ENCODE assay signal across 15 cellular contexts in genomic region chr14:50967719-50968266, GRCh38. TPM values are rescaled to one million over a fixed set of nuclear protein-coding genes. Genes with fewer than 3 reads are reported as not detected.
DNase-seq lines count a peak whose midpoint lies in the region; ATAC-seq and TF ChIP-seq lines count a peak whose summit lies in the region.
"Had no signal": no experiment of that assay in that cellular context is flagged by ENCODE, and none has a peak within 500 bp of the region (broad histone marks: within the 10 kb centered on the region; RNA-seq: fewer than 3 reads in every experiment).

No MANE protein-coding gene starts in this region.

- WGBS in IMR-90 (ENCODE audit: extremely low coverage in 2 of 2, insufficient read length in 1 of 2), 2 experiments, result no CpG with 5 or more reads among the region's 2 CpGs
- 26% methylated on average over 2 of the region's 2 CpGs for WGBS in right lobe of liver (ENCODE audit: insufficient coverage, low coverage, low lambda C conversion rate, missing lambda C conversion rate)
- WGBS in smooth muscle cell (ENCODE audit: low lambda C conversion rate), result 52% methylated on average over 2 of the region's 2 CpGs

- H3K9me3 ChIP-seq in IMR-90 (ENCODE audit: control insufficient read depth, insufficient read depth, low read length) (no peaks in the 10 kb centered on the region), right lobe of liver (no peaks in the 10 kb centered on the region), smooth muscle cell (replicated peaks; ENCODE audit: low read depth) (no peaks in the 10 kb centered on the region)
- H3K9me3 ChIP-seq: thoracic aorta had no signal

- H4K8ac ChIP-seq in IMR-90 (ENCODE audit: low read depth in 2 of 2, low read length in 2 of 2), result no peak overlapping the region

- H3K23ac ChIP-seq in IMR-90 (ENCODE audit: low read depth, low read length), result no peak overlapping the region

- H3K4me3 ChIP-seq in IMR-90 (ENCODE audit: insufficient read depth, low read depth, low read length) (no peak overlapping the region), right lobe of liver (no peak overlapping the region), smooth muscle cell (no peak overlapping the region)
- H3K4me3 ChIP-seq: thoracic aorta had no signal

- peak overlapping the region; percentile 66 for H2BK20ac ChIP-seq in IMR-90 (ENCODE audit: low read depth, low read length)

- BruUV-seq in IMR-90 (replicated peaks; lab: Mats Ljungman, UMichigan), result no TSS peak

- POLR2A ChIA-PET in IMR-90 (lab: Charles Lee; ENCODE audit: unreplicated experiment), result interaction anchor here (0.6 kb wide), 1 partner anchor 392 kb away, joined by 10 read pairs; no protein-coding TSS in a partner anchor

- no peak overlapping the region for H3K4ac ChIP-seq in IMR-90 (ENCODE audit: low read depth, low read length)

- peak overlapping the region; percentile 28; the same call in 1 of the 2 replicates for H2BK120ac ChIP-seq in IMR-90 (ENCODE audit: low read depth, low read length)

- TF ChIP-seq CTCF in IMR-90 (conservative IDR thresholded peaks at IDR 0.05; ENCODE audit: low read depth, low read length) (no peak), right lobe of liver (IDR thresholded peaks at IDR 0.05) (no peak), smooth muscle cell (IDR thresholded peaks at IDR 0.05; ENCODE audit: borderline replicate concordance, insufficient read depth, poor library complexity, severe bottlenecking) (no peak)

- dilution Hi-C loops in IMR-90 (cut with HindIII; ENCODE audit: low sequenced_read_pairs, unreplicated experiment), result no loop called here

- H2BK15ac ChIP-seq in IMR-90 (ENCODE audit: low read depth, low read length), result no peak overlapping the region

- TF ChIP-seq POLR2A in IMR-90 (IDR thresholded peaks at IDR 0.05; ENCODE audit: low read depth, low read length) (no peak), right lobe of liver (IDR thresholded peaks at IDR 0.05) (no peak)

- H4K5ac ChIP-seq in IMR-90 (ENCODE audit: low read depth, low read length), result no peak overlapping the region

- no peaks in the 10 kb centered on the region for H3F3A ChIP-seq in smooth muscle cell (ENCODE audit: low read depth)

- no peak overlapping the region for H2AK9ac ChIP-seq in IMR-90 (replicated peaks; ENCODE audit: low read depth, low read length, poor library complexity)

- CTCF ChIA-PET in IMR-90 (lab: Yijun Ruan, JAX), result interaction anchor here (0.6 to 1.4 kb wide), 3 partner anchors 10 to 971 kb away, joined by 3 to 4 read pairs (median 4); no protein-coding TSS in a partner anchor

- no peak overlapping the region for H2BK5ac ChIP-seq in IMR-90 (ENCODE audit: low read depth, low read length, poor library complexity, severe bottlenecking)

- no peak overlapping the region for H3K14ac ChIP-seq in IMR-90 (replicated peaks; ENCODE audit: low read depth, low read length)

- H3K79me2 ChIP-seq in smooth muscle cell (ENCODE audit: low read depth), result no peaks in the 10 kb centered on the region

- H3K79me1 ChIP-seq in IMR-90 (ENCODE audit: low read depth in 1 of 2, low read length in 2 of 2), result no peaks in the 10 kb centered on the region

- H3K4me2 ChIP-seq in IMR-90 (ENCODE audit: low read depth, low read length) (no peak overlapping the region), smooth muscle cell (peak overlapping the region; percentile 17)

- intact Hi-C loops in IMR-90 (cut with micrococcal nuclease) (no loop called here), right lobe of liver (cut with DNase I) (no loop called here)

- DNase-seq in IMR-90 (no peak), NOMO-1 treated with dmso at 0.1 percent for 144 hours (lab: John Stamatoyannopoulos, UW; ENCODE audit: unreplicated experiment) (peak; percentile 17), right lobe of liver (no peak), smooth muscle cell (lab: John Stamatoyannopoulos, UW; ENCODE audit: unreplicated experiment) (no peak), NCI-H1105 (lab: John Stamatoyannopoulos, UW) (no peak), NK-92 (lab: John Stamatoyannopoulos, UW; ENCODE audit: unreplicated experiment) (no peak)
- DNase-seq: activated CD4-positive, alpha-beta T cell treated with anti-CD3 and anti-CD28 coated beads for 4 hours; activated naive CD8-positive, alpha-beta T cell treated with anti-CD3 and anti-CD28 coated beads, Interleukin-2, amount 50 U/mL, for 24 hours; COR-L47; hippocampal formation; SW 1271 had no signal

- no peak overlapping the region for H2AK5ac ChIP-seq in IMR-90 (ENCODE audit: low read depth, low read length)

- no peak overlapping the region for H3K56ac ChIP-seq in IMR-90 (ENCODE audit: extremely low read depth, insufficient read depth, low read length)

- in situ Hi-C loops in IMR-90 (cut with MboI; ENCODE audit: low sequenced_read_pairs), result no loop called here

- ATAC-seq in IMR-90 (ENCODE audit: low read depth), result no peak
- ATAC-seq in right lobe of liver, result peak; percentile 50 to 76 (median 60)
- ATAC-seq in HG03139 (IDR thresholded peaks at IDR 0.05; ENCODE audit: unreplicated experiment), result no peak
- ATAC-seq: activated naive CD8-positive, alpha-beta T cell treated with anti-CD3 and anti-CD28 coated beads, Interleukin-2, amount 50 U/mL, for 24 hours; activated T-helper 17 cell treated with anti-CD3 and anti-CD28 coated beads, Interleukin-2, amount 50 U/mL, for 72 hours; stimulated activated effector memory CD8-positive, alpha-beta T cell treated with anti-CD3 and anti-CD28 coated beads, Interleukin-12 subunit alpha, Interleukin-12 subunit beta, amount 100 ng/mL, for 72 hours had no signal

- no peak overlapping the region for H3K9ac ChIP-seq in IMR-90 (ENCODE audit: low read depth, low read length)
- H3K9ac ChIP-seq in smooth muscle cell (ENCODE audit: low read depth), result no peak overlapping the region

- H3K4me1 ChIP-seq in IMR-90 (ENCODE audit: control insufficient read depth, insufficient read depth, low read length) (peaks cover 16% of the 10 kb centered on the region), right lobe of liver (peaks cover 0 to 3% (median 0%) of the 10 kb centered on the region in 4 donors), smooth muscle cell (ENCODE audit: low read depth) (no peaks in the 10 kb centered on the region)

- peaks cover 11% of the 10 kb centered on the region for H3K9me1 ChIP-seq in IMR-90 (ENCODE audit: insufficient read depth, low read length)

- H2AFZ ChIP-seq in IMR-90 (replicated peaks; ENCODE audit: low read length, poor library complexity), result no peak overlapping the region
- peak overlapping the region; percentile 69 for H2AFZ ChIP-seq in smooth muscle cell (ENCODE audit: low read depth)

- H3K27ac ChIP-seq in IMR-90 (ENCODE audit: insufficient read depth, low read length) (no peak overlapping the region), right lobe of liver (peak overlapping the region in 1 of 3 donors; percentile 24), smooth muscle cell (ENCODE audit: low read depth) (no peak overlapping the region)
- H3K27ac ChIP-seq: thoracic aorta had no signal

- no peak for TF ChIP-seq RAD21 in IMR-90 (IDR thresholded peaks at IDR 0.05; ENCODE audit: low read length)

- H3K27me3 ChIP-seq in IMR-90 (ENCODE audit: control insufficient read depth, insufficient read depth, low read length) (peaks cover 8% of the 10 kb centered on the region), right lobe of liver (no peaks in the 10 kb centered on the region), smooth muscle cell (ENCODE audit: low read depth) (peaks cover 6% of the 10 kb centered on the region)

- H3K36me3 ChIP-seq in IMR-90 (ENCODE audit: control insufficient read depth, insufficient read depth, low read length), result no peaks in the 10 kb centered on the region
- H3K36me3 ChIP-seq in right lobe of liver, result no peaks in the 10 kb centered on the region
- H3K36me3 ChIP-seq in smooth muscle cell (ENCODE audit: low read depth), result no peaks in the 10 kb centered on the region
- H3K36me3 ChIP-seq: thoracic aorta had no signal

- H4K91ac ChIP-seq in IMR-90 (ENCODE audit: insufficient read depth, low read depth, low read length), result no peak overlapping the region

- peak overlapping the region; percentile 9; the same call in 1 of the 2 replicates for H3K18ac ChIP-seq in IMR-90 (ENCODE audit: low read depth, low read length)

- H4K20me1 ChIP-seq in IMR-90 (ENCODE audit: insufficient read depth, low read length) (peaks cover 5% of the 10 kb centered on the region; the same call in 1 of the 2 replicates), smooth muscle cell (ENCODE audit: low read depth) (no peaks in the 10 kb centered on the region)

TF ChIP-seq in IMR-90, 13 proteins besides CTCF, POLR2A, EP300 and RAD21:
- TF ChIP-seq CHD1 (IDR thresholded peaks at IDR 0.05; ENCODE audit: low read depth, low read length), result no peak
- no peak for TF ChIP-seq RFX5 (IDR thresholded peaks at IDR 0.05; ENCODE audit: low read depth, low read length)
- no peak for TF ChIP-seq MAZ (IDR thresholded peaks at IDR 0.05; ENCODE audit: borderline replicate concordance, low read depth, low read length)
- no peak for TF ChIP-seq BHLHE40 (IDR thresholded peaks at IDR 0.05; ENCODE audit: low read depth, low read length)

RNA-seq across cellular contexts. Expression of gene PYGL, which starts 23.5 kb away (rescaled TPM):
- 70.4 and 73.0 TPM in 2 replicates for total RNA-seq in IMR-90 (2012; rRNA removed)
- polyA plus RNA-seq in IMR-90 (2012; rRNA removed), result 49.4 and 52.3 TPM in 2 replicates
- 24.5 and 25.8 TPM in 2 replicates for polyA plus RNA-seq in IMR-90 (2012; cell fraction: cytosol; rRNA removed)
- 23.2 and 58.6 TPM in 2 replicates for polyA plus RNA-seq in IMR-90 (2012; cell fraction: nucleus; rRNA removed; ENCODE audit: low replicate concordance)
- 100 to 1,000 TPM in 3 of 6 experiments, 10 to 100 TPM in 3; 80.1 to 130 (median 107) TPM for total RNA-seq in right lobe of liver
- total RNA-seq in smooth muscle cell, result 28.8 and 43.0 TPM in 2 replicates
- 23.4 and 29.7 TPM in 2 replicates for polyA plus RNA-seq in smooth muscle cell

Comparison
In these comparisons a context has a peak if more than half of its experiments do, and no peak if none do; other contexts are left out.
1. ATAC-seq: peak in right lobe of liver (4 of 4); none in IMR-90 (single experiment) and HG03139 (single experiment).